Comparison of ENCODE assay signal across 9 cellular contexts in the genomic region with DNA sequence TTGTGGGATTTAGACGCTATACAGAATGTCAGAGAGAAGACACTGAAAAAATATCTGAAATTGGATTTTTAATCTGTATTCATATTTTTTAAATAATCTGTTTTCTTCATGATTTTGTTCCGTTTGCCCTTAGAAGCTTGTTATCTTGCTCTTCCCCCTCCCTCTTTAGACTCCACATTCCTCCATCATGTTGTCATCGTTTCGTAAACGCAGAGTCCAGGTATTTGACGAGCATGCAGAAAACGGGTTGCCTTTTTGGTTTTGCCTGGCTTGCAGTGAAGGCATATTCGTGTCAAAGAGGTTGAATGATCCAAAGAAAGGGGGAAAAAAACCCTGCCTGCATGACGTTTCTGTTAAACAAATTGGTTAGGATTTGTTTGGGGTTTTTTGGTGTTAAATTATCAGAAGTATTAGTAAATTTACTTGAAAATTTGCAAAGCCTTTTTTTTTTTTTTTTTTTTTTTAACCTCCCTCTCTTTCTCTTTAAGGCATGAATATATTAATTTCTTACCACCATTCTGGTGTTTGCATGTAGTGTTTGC.
DNase-seq lines count a peak whose midpoint lies in the region; ATAC-seq and TF ChIP-seq lines count a peak whose summit lies in the region.
"Had no signal": no experiment of that assay in that cellular context is flagged by ENCODE, and none has a peak within 500 bp of the region (broad histone marks: within the 10 kb centered on the region; RNA-seq: fewer than 3 reads in every experiment).

No MANE protein-coding gene starts in this region.

- peaks cover 0 to 2% of the 10 kb centered on the region in 2 donors for H3K36me3 ChIP-seq in stomach smooth muscle (ENCODE audit: control insufficient read depth in 2 of 2, insufficient read depth in 2 of 2, low read length in 2 of 2)

- DNase-seq in HFF-Myc (ENCODE audit: extremely low read depth, low read depth) (no peak), hepatic stellate cell (ENCODE audit: low spot score) (peak; percentile 61), SKM-1 treated with dmso at 0.1 percent for 144 hours (lab: John Stamatoyannopoulos, UW; ENCODE audit: unreplicated experiment) (no peak)
- no peak for DNase-seq in stimulated activated CD4-positive, alpha-beta T cell treated with anti-CD3 and anti-CD28 coated beads, Interleukin-1b, Interleukin-23, amount 100 ng/mL, for 48 hours
- DNase-seq: NCI-H510A had no signal

- ATAC-seq in HG03520 (IDR thresholded peaks at IDR 0.05; ENCODE audit: unreplicated experiment) (no peak), HG03439 (IDR thresholded peaks at IDR 0.05; ENCODE audit: unreplicated experiment) (no peak)

- H3K27me3 ChIP-seq in stomach smooth muscle (ENCODE audit: control insufficient read depth in 1 of 2, insufficient read depth in 2 of 2, low read length in 2 of 2): no peaks in the 10 kb centered on the region

- TF ChIP-seq CTCF in HFF-Myc (IDR thresholded peaks at IDR 0.05; ENCODE audit: low read depth, low read length, missing control alignments) (no peak), VCaP (conservative IDR thresholded peaks at IDR 0.05) (no peak)

- H3K9ac ChIP-seq in stomach smooth muscle (ENCODE audit: low read length in 2 of 2): peak overlapping the region in 1 of 2 donors; percentile 82

- no peaks in the 10 kb centered on the region for H3K9me3 ChIP-seq in stomach smooth muscle (ENCODE audit: control insufficient read depth in 2 of 2, low read length in 2 of 2)

- peaks cover 51% of the 10 kb centered on the region for H3K4me1 ChIP-seq in stomach smooth muscle (ENCODE audit: control insufficient read depth, insufficient read depth, low read length)

- H3K27ac ChIP-seq in VCaP (peak overlapping the region; percentile 93), stomach smooth muscle (ENCODE audit: low read length) (peak overlapping the region; percentile 89)

- H3K4me3 ChIP-seq in HFF-Myc (replicated peaks; ENCODE audit: low read depth, low read length) (peak overlapping the region; percentile 73), stomach smooth muscle (ENCODE audit: low read length in 2 of 2) (peak overlapping the region in 1 of 2 donors; percentile 79)
